ENCODE assay signal across 8 cellular contexts in the genomic region with DNA sequence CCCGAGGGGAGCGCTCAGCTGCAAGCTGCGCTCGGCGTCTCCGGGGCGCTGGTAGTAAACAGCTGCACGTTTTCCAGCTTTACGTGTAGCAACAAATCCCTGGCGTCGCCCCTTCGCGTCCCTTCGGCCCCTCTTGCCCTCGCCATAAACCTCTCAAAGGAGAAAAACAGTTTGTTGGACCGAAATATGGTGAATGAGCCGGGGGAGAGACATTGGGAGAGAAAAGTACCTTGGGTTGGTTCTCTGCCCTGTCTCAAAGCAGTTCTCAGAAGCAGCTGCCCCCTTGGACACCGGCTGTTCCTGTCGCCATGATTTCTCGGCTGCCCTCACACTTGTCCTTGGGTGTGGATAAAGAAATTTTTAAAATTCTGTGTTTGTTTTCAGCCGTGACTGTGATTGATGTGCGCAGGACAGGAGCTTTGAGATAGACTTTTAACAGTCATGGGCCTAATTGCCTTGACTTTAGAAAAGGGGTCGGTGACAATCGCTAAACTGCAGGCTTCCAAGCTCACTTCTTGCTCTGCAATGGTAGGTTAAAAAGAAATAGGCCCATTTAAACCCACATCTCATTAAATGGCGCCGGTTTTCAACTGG. TPM values are rescaled to one million over a fixed set of nuclear protein-coding genes. Genes with fewer than 3 reads are reported as not detected.
A peak's percentile ranks its signal among the peaks of the same experiment; 100 is the strongest.
DNase-seq lines count a peak whose midpoint lies in the region; ATAC-seq, FAIRE-seq and TF ChIP-seq lines count a peak whose summit lies in the region.

No MANE protein-coding gene starts in this region.

- no peaks in the 10 kb centered on the region for H3K9me3 Mint-ChIP-seq in nephron

- H3K36me3 Mint-ChIP-seq in nephron (ENCODE audit: low read depth) = no peaks in the 10 kb centered on the region

- H3K27me3 ChIP-seq in ectodermal cell (ENCODE audit: control insufficient read depth, insufficient read depth, low read length, poor library complexity, severe bottlenecking) = no peaks in the 10 kb centered on the region

- peak overlapping the region; percentile 98 to 99 (median 99) for H3K4me3 Mint-ChIP-seq in nephron

- H3K27ac Mint-ChIP-seq in nephron = peak overlapping the region; percentile 19 to 70 (median 56)

- 1 to 2% methylated on average over 26 of the region's 26 CpGs for WGBS in ectodermal cell, 2 experiments

- H3K4me1 ChIP-seq in ectodermal cell (ENCODE audit: control insufficient read depth, insufficient read depth, low read length) = peaks cover 12% of the 10 kb centered on the region

- no peak for FAIRE-seq in GM19239 (lab: Jason Lieb, UNC)

- peak overlapping the region; percentile 93 for H3K4me3 ChIP-seq in ectodermal cell (ENCODE audit: insufficient read depth, low read depth, low read length)

- ATAC-seq in HG02759 (IDR thresholded peaks at IDR 0.05; ENCODE audit: unreplicated experiment) = no peak

- peaks cover 39% of the 10 kb centered on the region for H3K4me1 Mint-ChIP-seq in nephron

- peak; percentile 25 for DNase-seq in GF-D8 (lab: John Stamatoyannopoulos, UW)
- peak; percentile 73 for DNase-seq in NCI-H748 (lab: John Stamatoyannopoulos, UW; ENCODE audit: unreplicated experiment)
- no peak for DNase-seq in GDM1 (lab: John Stamatoyannopoulos, UW)
- no peak for DNase-seq in GM19239 (ENCODE audit: insufficient read length, low spot score)
- no peak for DNase-seq in germinal center (ENCODE audit: low spot score)

- TF ChIP-seq CTCF in nephron (IDR thresholded peaks at IDR 0.05; ENCODE audit: unreplicated experiment in 3 of 3) = no peak

- H3K9me3 ChIP-seq in ectodermal cell (ENCODE audit: control insufficient read depth, low read length) = no peaks in the 10 kb centered on the region

- H3K36me3 ChIP-seq in ectodermal cell (ENCODE audit: control insufficient read depth, insufficient read depth, low read length) = no peaks in the 10 kb centered on the region

- H3K27me3 Mint-ChIP-seq in nephron (ENCODE audit: low read depth) = no peaks in the 10 kb centered on the region

- peak overlapping the region; percentile 89 for H3K27ac ChIP-seq in ectodermal cell (ENCODE audit: insufficient read depth, low read depth, low read length, poor library complexity, severe bottlenecking)

RNA-seq across cellular contexts. Expression of a gene that starts 0.8 kb away (rescaled TPM):
- polyA plus RNA-seq in ectodermal cell (2013, experiment 1 of 4) = 22.2 TPM
- 23.1 TPM for polyA plus RNA-seq in ectodermal cell (2013, experiment 2 of 4)
- polyA plus RNA-seq in ectodermal cell (2013, experiment 3 of 4) = 18.7 TPM
- polyA plus RNA-seq in ectodermal cell (2013, experiment 4 of 4) = 20.3 TPM

RNA-seq across cellular contexts. Expression of a gene that starts 52.5 kb away (rescaled TPM):
- polyA plus RNA-seq in ectodermal cell (2013, experiment 1 of 4) = 31.8 TPM
- 33.1 TPM for polyA plus RNA-seq in ectodermal cell (2013, experiment 2 of 4)
- 29.8 TPM for polyA plus RNA-seq in ectodermal cell (2013, experiment 3 of 4)
- polyA plus RNA-seq in ectodermal cell (2013, experiment 4 of 4) = 31.7 TPM

Comparison
In these comparisons a context has a peak if more than half of its experiments do, and no peak if none do; other contexts are left out.
1. DNase-seq: peak in GF-D8 (single experiment) and NCI-H748 (single experiment); none in GDM1 (single experiment), GM19239 (single experiment) and germinal center (single experiment).